In the genomic region with DNA sequence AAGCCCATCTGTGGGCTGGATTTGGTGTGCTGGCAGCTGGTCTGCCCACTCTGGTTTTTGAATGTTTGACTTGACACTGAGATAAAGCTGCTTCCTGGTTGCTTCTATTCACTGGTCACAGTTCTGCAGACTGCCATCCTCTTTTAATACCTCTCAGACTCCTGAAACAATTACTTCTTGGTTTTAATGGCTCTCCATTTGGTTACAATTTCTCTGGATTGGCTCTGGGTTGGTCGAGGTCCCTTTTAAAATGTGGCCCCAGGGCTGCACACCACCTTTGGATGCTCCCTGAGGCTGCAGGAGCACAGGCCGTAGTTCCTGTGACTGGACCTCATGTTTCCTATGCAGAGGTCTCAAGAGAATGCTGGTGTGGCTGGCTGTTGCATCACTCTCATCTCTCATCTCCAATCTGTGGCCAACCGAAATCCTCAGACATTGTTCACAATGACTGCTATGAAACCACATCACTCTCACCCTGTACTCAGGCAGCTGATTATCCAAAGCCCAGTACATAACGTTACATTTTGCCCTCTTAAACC, we compare ENCODE assay signal across 8 cellular contexts.
DNase-seq lines count a peak whose midpoint lies in the region; ATAC-seq and TF ChIP-seq lines count a peak whose summit lies in the region.

No MANE protein-coding gene starts in this region.

- H3K4me3 ChIP-seq in GM12864 (ENCODE audit: low read depth, low read length) (no peak overlapping the region), adipocyte (ENCODE audit: low read length) (no peak overlapping the region)

- DNase-seq in GM12864 (ENCODE audit: low read depth) (peak; percentile 64), adipocyte (ENCODE audit: low read depth) (peak; percentile 74), Ammon's horn (ENCODE audit: low spot score) (no peak), posterior cingulate gyrus (no peak)
- DNase-seq in stimulated activated CD4-positive, alpha-beta T cell treated with anti-CD3 and anti-CD28 coated beads, Interleukin-2, amount 100 ng/mL, for 24 hours, result no peak

- H3K36me3 ChIP-seq in adipocyte (ENCODE audit: control insufficient read depth, insufficient read depth, low read length, severe bottlenecking), result peaks cover 4% of the 10 kb centered on the region

- no peak for TF ChIP-seq CTCF in GM12864 (IDR thresholded peaks at IDR 0.05; ENCODE audit: low read depth, low read length, missing control alignments)

- H3K27me3 ChIP-seq in adipocyte (replicated peaks; ENCODE audit: control insufficient read depth, insufficient read depth, low read length), result no peaks in the 10 kb centered on the region

- no peaks in the 10 kb centered on the region for H3K4me1 ChIP-seq in adipocyte (ENCODE audit: control insufficient read depth, insufficient read depth, low read length)

- ATAC-seq in GM19452 (IDR thresholded peaks at IDR 0.05; ENCODE audit: unreplicated experiment), result peak; percentile 84
- ATAC-seq in HG03442 (IDR thresholded peaks at IDR 0.05; ENCODE audit: unreplicated experiment), result peak; percentile 92

- H3K27ac ChIP-seq in temporal lobe (ENCODE audit: low read depth, low read length), result peak overlapping the region; percentile 70

- no peak overlapping the region for H3K9ac ChIP-seq in adipocyte (ENCODE audit: low read length)

- H3K9me3 ChIP-seq in adipocyte (ENCODE audit: control insufficient read depth, low read length), result no peaks in the 10 kb centered on the region

- intact Hi-C loops in posterior cingulate gyrus (cut with DNase I), result no loop called here

Comparison
In these comparisons a context has a peak if more than half of its experiments do, and no peak if none do; other contexts are left out.
1. DNase-seq: peak in GM12864 (single experiment) and adipocyte (single experiment); none in Ammon's horn (single experiment), posterior cingulate gyrus (0 of 10) and stimulated activated CD4-positive, alpha-beta T cell treated with anti-CD3 and anti-CD28 coated beads, Interleukin-2, amount 100 ng/mL, for 24 hours (0 of 2).